Comparison of ENCODE assay signal across 25 cellular contexts in the genomic region with DNA sequence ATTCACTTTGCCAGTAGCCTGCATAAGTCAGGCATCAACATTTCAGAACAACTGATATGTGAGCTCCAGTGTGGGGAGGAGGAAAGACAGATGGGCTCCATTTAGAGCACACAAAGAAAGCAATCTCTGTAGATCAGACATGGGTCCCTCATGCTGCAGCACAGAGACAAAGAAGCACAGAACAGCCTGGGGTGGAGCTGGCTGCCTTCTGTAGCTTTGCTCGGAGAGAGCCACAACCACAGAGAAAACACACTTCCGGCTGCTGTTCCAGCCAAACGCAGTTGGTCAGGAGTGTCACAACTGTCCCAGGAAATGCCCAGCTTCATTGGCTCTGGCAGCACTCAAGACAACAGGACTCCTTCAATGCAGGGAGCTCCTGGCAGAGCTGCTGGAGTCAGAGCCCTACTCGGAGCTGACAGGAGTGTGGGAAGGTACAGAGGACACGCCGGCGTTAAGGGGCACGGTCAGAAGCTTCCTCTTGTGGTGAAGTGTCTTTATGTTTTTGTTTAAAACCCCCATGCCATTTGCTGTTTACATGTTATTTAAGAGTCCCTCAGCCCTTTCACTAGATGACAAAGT.
DNase-seq lines count a peak whose midpoint lies in the region; ATAC-seq and TF ChIP-seq lines count a peak whose summit lies in the region.
"Had no signal": no experiment of that assay in that cellular context is flagged by ENCODE, and none has a peak within 500 bp of the region (broad histone marks: within the 10 kb centered on the region; RNA-seq: fewer than 3 reads in every experiment).

No MANE protein-coding gene starts in this region.

- no peak for TF ChIP-seq EP300 in esophagus muscularis mucosa (IDR thresholded peaks at IDR 0.05)

- WGBS in esophagus muscularis mucosa: 81% methylated on average over 8 of the region's 8 CpGs

- no peak for TF ChIP-seq CTCF in esophagus muscularis mucosa (IDR thresholded peaks at IDR 0.05)

- H3K27me3 ChIP-seq in esophagus muscularis mucosa: peaks cover 0 to 12% (median 0%) of the 10 kb centered on the region in 4 donors

- H3K36me3 ChIP-seq in esophagus muscularis mucosa: no peaks in the 10 kb centered on the region

- intact Hi-C loops in esophagus muscularis mucosa (cut with DNase I): no loop called here

- TF ChIP-seq POLR2A in esophagus muscularis mucosa (IDR thresholded peaks at IDR 0.05; ENCODE audit: low read depth): no peak

- no peaks in the 10 kb centered on the region for H3K9me3 ChIP-seq in esophagus muscularis mucosa
- H3K9me3 ChIP-seq: A549 had no signal

- H3K4me1 ChIP-seq in esophagus muscularis mucosa: no peaks in the 10 kb centered on the region
- H3K4me1 ChIP-seq: A549 had no signal

- H3K27ac ChIP-seq in esophagus muscularis mucosa (replicated peaks in 1 of 4): no peak overlapping the region
- H3K27ac ChIP-seq: A549, HL-60 had no signal

- DNase-seq in Jurkat, Clone E6-1 (ENCODE audit: low read depth, low spot score): peak; percentile 9
- DNase-seq in esophagus muscularis mucosa (ENCODE audit: extremely low spot score) (peak; percentile 53), midbrain (lab: John Stamatoyannopoulos, UW) (peak; percentile 2), superior temporal gyrus (ENCODE audit: extremely low spot score) (peak; percentile 14), SIG-M5 treated with dmso at 0.1 percent for 504 hours (lab: John Stamatoyannopoulos, UW; ENCODE audit: unreplicated experiment) (no peak)
- no peak for DNase-seq in activated T-cell treated with anti-CD3 and anti-CD28 coated beads, Interleukin-2, amount 50 U/mL, for 48 hours
- DNase-seq: AML-193; CD4-positive, alpha-beta memory T cell; COR-L47; DMS53; GOT3; HCEC 1CT; NCI-H1092 treated with DMSO at 0.1 percent for 48 hours; NCI-H1436; NCI-H187; NCI-H2081 treated with DMSO at 0.1 percent for 48 hours; NCI-H446 treated with DMSO at 0.1 percent for 48 hours; NCI-H526; NCI-H82; Right ventricle myocardium superior; RPMI8226 had no signal

- ATAC-seq in HG02973 (IDR thresholded peaks at IDR 0.05; ENCODE audit: unreplicated experiment) (no peak), HG03159 (IDR thresholded peaks at IDR 0.05; ENCODE audit: unreplicated experiment) (no peak)
- ATAC-seq: A549 had no signal

- no peak overlapping the region for H3K4me3 ChIP-seq in Jurkat, Clone E6-1 (ENCODE audit: low read length)
- H3K4me3 ChIP-seq in esophagus muscularis mucosa: no peak overlapping the region
- H3K4me3 ChIP-seq: A549 had no signal

Comparison
In these comparisons a context has a peak if more than half of its experiments do, and no peak if none do; other contexts are left out.
1. DNase-seq: peak in Jurkat, Clone E6-1 (single experiment), esophagus muscularis mucosa (single experiment), midbrain (single experiment) and superior temporal gyrus (single experiment); none in activated T-cell treated with anti-CD3 and anti-CD28 coated beads, Interleukin-2, amount 50 U/mL, for 48 hours (0 of 2) and SIG-M5 treated with dmso at 0.1 percent for 504 hours (single experiment).